In genomic region chr7:138713191-138713590, GRCh38 we compare ENCODE assay signal across 18 cellular contexts. TPM values are rescaled to one million over a fixed set of nuclear protein-coding genes. Genes with fewer than 3 reads are reported as not detected.
A peak's percentile ranks its signal among the peaks of the same experiment; 100 is the strongest.
DNase-seq lines count a peak whose midpoint lies in the region; FAIRE-seq and TF ChIP-seq lines count a peak whose summit lies in the region.
"Had no signal": no experiment of that assay in that cellular context is flagged by ENCODE, and none has a peak within 500 bp of the region (broad histone marks: within the 10 kb centered on the region; RNA-seq: fewer than 3 reads in every experiment).

No MANE protein-coding gene starts in this region.

- no peak overlapping the region for H3K27ac ChIP-seq in MM.1S (ENCODE audit: low read length)
- H3K27ac ChIP-seq in H1 (ENCODE audit: low read depth, low read length): no peak overlapping the region
- H3K27ac ChIP-seq in smooth muscle cell (ENCODE audit: low read depth): no peak overlapping the region
- H3K27ac ChIP-seq: 22Rv1 had no signal

- H3K4me3 Mint-ChIP-seq in activated CD4-positive, alpha-beta T cell treated with anti-CD3 and anti-CD28 coated beads, Interleukin-2, amount 10 ng/mL, durations not matched to agents 24 days and 14 days: no peak overlapping the region
- H3K4me3 Mint-ChIP-seq in activated naive CD4-positive, alpha-beta T cell treated with anti-CD3 and anti-CD28 coated beads, Interleukin-2, amount 10 ng/mL, durations not matched to agents 7 days and 5 days: no peak overlapping the region
- H3K4me3 Mint-ChIP-seq: CD14-positive monocyte, GM23338, H9 had no signal

- no peak overlapping the region for H4K5ac ChIP-seq in H1 (ENCODE audit: insufficient read length, low read depth, low read length)

- H3K4ac ChIP-seq in H1 (replicated peaks; ENCODE audit: insufficient read length, low read depth, low read length): no peak overlapping the region

- H3K4me1 ChIP-seq in MM.1S (ENCODE audit: low read length): peaks cover 5% of the 10 kb centered on the region
- H3K4me1 ChIP-seq in H1 (replicated peaks in 1 of 4; ENCODE audit: control insufficient read depth in 3 of 4, insufficient read depth in 4 of 4, low read length in 3 of 4): no peaks in the 10 kb centered on the region
- no peaks in the 10 kb centered on the region for H3K4me1 ChIP-seq in smooth muscle cell (ENCODE audit: low read depth)

- H3K79me2 ChIP-seq in MM.1S (ENCODE audit: low read length) (no peaks in the 10 kb centered on the region), H1 (ENCODE audit: control insufficient read depth in 1 of 2, insufficient read depth in 2 of 2, low read length in 2 of 2) (no peaks in the 10 kb centered on the region), smooth muscle cell (ENCODE audit: low read depth) (no peaks in the 10 kb centered on the region)

- H3K9me3 ChIP-seq in MM.1S (replicated peaks; ENCODE audit: insufficient read depth, low read length): no peaks in the 10 kb centered on the region
- no peaks in the 10 kb centered on the region for H3K9me3 ChIP-seq in H1 (ENCODE audit: insufficient read depth in 2 of 2, low read depth in 1 of 2, low read length in 1 of 2)
- H3K9me3 ChIP-seq in smooth muscle cell (replicated peaks; ENCODE audit: low read depth): no peaks in the 10 kb centered on the region

- no peak overlapping the region for H3K27ac Mint-ChIP-seq in activated CD4-positive, alpha-beta T cell treated with anti-CD3 and anti-CD28 coated beads, Interleukin-2, amount 10 ng/mL, durations not matched to agents 24 days and 14 days
- no peak overlapping the region for H3K27ac Mint-ChIP-seq in activated naive CD4-positive, alpha-beta T cell treated with anti-CD3 and anti-CD28 coated beads, Interleukin-2, amount 10 ng/mL, durations not matched to agents 7 days and 5 days
- H3K27ac Mint-ChIP-seq: GM23338 had no signal

- H4K20me1 ChIP-seq in MM.1S (ENCODE audit: insufficient read depth, low read length): no peaks in the 10 kb centered on the region
- H4K20me1 ChIP-seq in H1 (replicated peaks in 1 of 2; ENCODE audit: control insufficient read depth in 1 of 2, insufficient read depth in 2 of 2, low read length in 2 of 2): no peaks in the 10 kb centered on the region
- H4K20me1 ChIP-seq in smooth muscle cell (ENCODE audit: low read depth): no peaks in the 10 kb centered on the region

- no peak for TF ChIP-seq CTCF in MM.1S (IDR thresholded peaks at IDR 0.05; ENCODE audit: low read length)
- TF ChIP-seq CTCF in H1 (IDR thresholded peaks at IDR 0.05; ENCODE audit: control extremely low read depth in 1 of 3, insufficient read depth in 1 of 3, low read depth in 1 of 3, low read length in 3 of 3): no peak
- TF ChIP-seq CTCF in smooth muscle cell (IDR thresholded peaks at IDR 0.05; ENCODE audit: borderline replicate concordance, insufficient read depth, poor library complexity, severe bottlenecking): no peak

- POLR2A ChIA-PET in H1 (lab: Charles Lee; ENCODE audit: partially characterized antibody): no interaction called here

- no peak overlapping the region for H4K91ac ChIP-seq in H1 (replicated peaks; ENCODE audit: insufficient read length, low read length)

- H3K36me3 Mint-ChIP-seq in activated CD4-positive, alpha-beta T cell treated with anti-CD3 and anti-CD28 coated beads, Interleukin-2, amount 10 ng/mL, durations not matched to agents 24 days and 14 days (ENCODE audit: low read depth): no peaks in the 10 kb centered on the region
- no peaks in the 10 kb centered on the region for H3K36me3 Mint-ChIP-seq in activated naive CD4-positive, alpha-beta T cell treated with anti-CD3 and anti-CD28 coated beads, Interleukin-2, amount 10 ng/mL, durations not matched to agents 7 days and 5 days
- H3K36me3 Mint-ChIP-seq: CD14-positive monocyte had no signal

- peaks cover 18% of the 10 kb centered on the region for H3K27me3 Mint-ChIP-seq in activated CD4-positive, alpha-beta T cell treated with anti-CD3 and anti-CD28 coated beads, Interleukin-2, amount 10 ng/mL, durations not matched to agents 24 days and 14 days
- peaks cover 42% of the 10 kb centered on the region for H3K27me3 Mint-ChIP-seq in activated naive CD4-positive, alpha-beta T cell treated with anti-CD3 and anti-CD28 coated beads, Interleukin-2, amount 10 ng/mL, durations not matched to agents 7 days and 5 days

- no peak overlapping the region for H3K9ac ChIP-seq in MM.1S (ENCODE audit: low read length)
- no peak overlapping the region for H3K9ac ChIP-seq in H1 (replicated peaks in 1 of 4; ENCODE audit: extremely low read depth in 1 of 4, low read depth in 3 of 4, low read length in 3 of 4)
- no peak overlapping the region for H3K9ac ChIP-seq in smooth muscle cell (ENCODE audit: low read depth)

- intact Hi-C loops in activated CD4-positive, alpha-beta T cell treated with anti-CD3 and anti-CD28 coated beads, Interleukin-2, amount 10 ng/mL, durations not matched to agents 24 days and 14 days (cut with micrococcal nuclease): no loop called here

- H3K4me3 ChIP-seq in MM.1S (ENCODE audit: low read length): no peak overlapping the region
- no peak overlapping the region for H3K4me3 ChIP-seq in H1 (ENCODE audit: extremely low read depth in 1 of 4, insufficient read depth in 2 of 4, low read depth in 3 of 4, low read length in 4 of 4)
- no peak overlapping the region for H3K4me3 ChIP-seq in smooth muscle cell
- H3K4me3 ChIP-seq: GM12878, GM23338 had no signal

- H3K27me3 ChIP-seq in MM.1S (replicated peaks; ENCODE audit: insufficient read depth, low read length) (no peaks in the 10 kb centered on the region), H1 (replicated peaks in 1 of 4; ENCODE audit: control insufficient read depth in 3 of 4, extremely low read depth in 1 of 4, insufficient read depth in 3 of 4, low read length in 3 of 4) (no peaks in the 10 kb centered on the region), smooth muscle cell (ENCODE audit: low read depth) (no peaks in the 10 kb centered on the region)

- no peak overlapping the region for H2BK15ac ChIP-seq in H1 (ENCODE audit: low read length)

- peaks cover 14% of the 10 kb centered on the region for H3K4me1 Mint-ChIP-seq in activated CD4-positive, alpha-beta T cell treated with anti-CD3 and anti-CD28 coated beads, Interleukin-2, amount 10 ng/mL, durations not matched to agents 24 days and 14 days
- H3K4me1 Mint-ChIP-seq in activated naive CD4-positive, alpha-beta T cell treated with anti-CD3 and anti-CD28 coated beads, Interleukin-2, amount 10 ng/mL, durations not matched to agents 7 days and 5 days: peaks cover 28% of the 10 kb centered on the region

- no peak for FAIRE-seq in H1 (lab: Jason Lieb, UNC)
- FAIRE-seq: GM12878, GM18507 had no signal

- no peak for TF ChIP-seq RAD21 in H1 (IDR thresholded peaks at IDR 0.05 in 1 of 2, conservative IDR thresholded peaks at IDR 0.05 in 1 of 2; ENCODE audit: low read depth in 2 of 2, low read length in 2 of 2)

- H2AFZ ChIP-seq in MM.1S (ENCODE audit: low read length): no peak overlapping the region
- no peak overlapping the region for H2AFZ ChIP-seq in H1 (ENCODE audit: low read length)
- no peak overlapping the region for H2AFZ ChIP-seq in smooth muscle cell (ENCODE audit: low read depth)
- H2AFZ ChIP-seq: GM23338 had no signal

- H3K14ac ChIP-seq in H1 (ENCODE audit: insufficient read length): no peak overlapping the region

- no peak overlapping the region for H2BK20ac ChIP-seq in H1 (ENCODE audit: low read length)

- no peak overlapping the region for H2BK12ac ChIP-seq in H1 (ENCODE audit: low read depth, low read length)

- TF ChIP-seq POLR2A in H1 (IDR thresholded peaks at IDR 0.05; ENCODE audit: control extremely low read depth in 1 of 2, low read depth in 2 of 2, low read length in 2 of 2): no peak

- no peak overlapping the region for H3K4me2 ChIP-seq in MM.1S (ENCODE audit: low read depth, low read length)
- H3K4me2 ChIP-seq in H1 (ENCODE audit: insufficient read depth in 1 of 2, low read depth in 2 of 2, low read length in 2 of 2): no peak overlapping the region
- no peak overlapping the region for H3K4me2 ChIP-seq in smooth muscle cell
- H3K4me2 ChIP-seq: GM23338 had no signal

- H3K9me2 ChIP-seq in MM.1S (replicated peaks; ENCODE audit: insufficient read depth, low read length): no peaks in the 10 kb centered on the region

- no peaks in the 10 kb centered on the region for H3K9me3 Mint-ChIP-seq in activated CD4-positive, alpha-beta T cell treated with anti-CD3 and anti-CD28 coated beads, Interleukin-2, amount 10 ng/mL, durations not matched to agents 24 days and 14 days
- H3K9me3 Mint-ChIP-seq in activated naive CD4-positive, alpha-beta T cell treated with anti-CD3 and anti-CD28 coated beads, Interleukin-2, amount 10 ng/mL, durations not matched to agents 7 days and 5 days: no peaks in the 10 kb centered on the region
- H3K9me3 Mint-ChIP-seq: GM23338, H9 had no signal

- H2BK5ac ChIP-seq in H1 (ENCODE audit: low read depth, low read length): no peak overlapping the region

- no peak overlapping the region for H4K8ac ChIP-seq in H1 (ENCODE audit: extremely low read depth, insufficient read depth, low read length)

- CTCF ChIA-PET in activated naive CD4-positive, alpha-beta T cell treated with anti-CD3 and anti-CD28 coated beads, Interleukin-2, amount 10 ng/mL, durations not matched to agents 7 days and 5 days (lab: Charles Lee): no interaction called here
- CTCF ChIA-PET in H1 (lab: Charles Lee; ENCODE audit: partially characterized antibody): interaction anchor here (0.6 to 1.2 kb wide), 4 partner anchors 26 to 306 kb away, joined by 3 to 4 read pairs (median 3); no protein-coding TSS in a partner anchor

- no peak overlapping the region for H3K23ac ChIP-seq in H1 (ENCODE audit: insufficient read length)

- no peak overlapping the region for H2AK5ac ChIP-seq in H1 (ENCODE audit: low read depth, low read length)

- H3F3A ChIP-seq in MM.1S (ENCODE audit: insufficient read depth, low read length): no peaks in the 10 kb centered on the region
- no peaks in the 10 kb centered on the region for H3F3A ChIP-seq in smooth muscle cell (ENCODE audit: low read depth)

- H3K18ac ChIP-seq in H1 (ENCODE audit: extremely low read depth, low read length): 0 out of 2 replicates have a peak overlapping the region, but pooled peaks have one; percentile 6

- no peak for TF ChIP-seq EP300 in H1 (IDR thresholded peaks at IDR 0.05; ENCODE audit: borderline replicate concordance in 1 of 2, low read depth in 2 of 2, low read length in 2 of 2)

- H3K23me2 ChIP-seq in H1 (ENCODE audit: low read depth, low read length): no peaks in the 10 kb centered on the region

- WGBS in H1 (ENCODE audit: extremely low coverage in 1 of 2, insufficient coverage in 1 of 2, insufficient read length in 1 of 2, insufficient replicate concordance in 2 of 2, low coverage in 1 of 2, low lambda C conversion rate in 2 of 2, missing lambda C conversion rate in 1 of 2), 2 experiments: 89% methylated on average over 5 of the region's 7 CpGs; no CpG with 5 or more reads in 1 of the 2 experiments
- 96% methylated on average over 7 of the region's 7 CpGs for WGBS in smooth muscle cell (ENCODE audit: low lambda C conversion rate)

- H3K79me1 ChIP-seq in H1 (ENCODE audit: low read depth, low read length): no peaks in the 10 kb centered on the region

- no peak overlapping the region for H3K56ac ChIP-seq in H1 (replicated peaks; ENCODE audit: insufficient read length, low read depth, low read length)

- peak; percentile 64 for DNase-seq in activated CD4-positive, alpha-beta T cell treated with anti-CD3 and anti-CD28 coated beads, Interleukin-2, amount 10 ng/mL, durations not matched to agents 24 days and 14 days
- DNase-seq in activated CD4-positive, alpha-beta T cell treated with anti-CD3 and anti-CD28 coated beads for 1 hour: no peak
- peak; percentile 45 for DNase-seq in activated naive CD4-positive, alpha-beta T cell treated with anti-CD3 and anti-CD28 coated beads, Interleukin-2, amount 10 ng/mL, durations not matched to agents 7 days and 5 days
- DNase-seq in activated naive CD4-positive, alpha-beta T cell treated with anti-CD3 and anti-CD28 coated beads, Interleukin-2, amount 50 U/mL, for 16 hours: no peak
- peak; percentile 90 for DNase-seq in MM.1S
- no peak for DNase-seq in H1 (ENCODE audit: low read depth in 1 of 2, low spot score in 2 of 2)
- DNase-seq in smooth muscle cell (lab: John Stamatoyannopoulos, UW; ENCODE audit: unreplicated experiment): no peak
- DNase-seq in activated gamma-delta T cell (lab: John Stamatoyannopoulos, UW): no peak
- DNase-seq: DMS53, H9 had no signal

- H2BK120ac ChIP-seq in H1 (replicated peaks; ENCODE audit: low read depth, low read length): no peak overlapping the region

- H3K36me3 ChIP-seq in MM.1S (replicated peaks; ENCODE audit: insufficient read depth, low read length) (no peaks in the 10 kb centered on the region), H1 (ENCODE audit: control insufficient read depth in 2 of 4, insufficient read depth in 4 of 4, low read length in 3 of 4) (no peaks in the 10 kb centered on the region), smooth muscle cell (ENCODE audit: low read depth) (no peaks in the 10 kb centered on the region)

RNA-seq across cellular contexts. Expression of gene SVOPL, which starts 12.0 kb away (rescaled TPM):
- not detected in 2 replicates for total RNA-seq in activated CD4-positive, alpha-beta T cell treated with anti-CD3 and anti-CD28 coated beads, Interleukin-2, amount 10 ng/mL, durations not matched to agents 24 days and 14 days
- total RNA-seq in H1 (2021; fragmentation: NEBNext Ultra II Directional; extraction: Animal tissue kit (Norgen Biotek cat#: 25700)): 1.1 TPM in 2 replicates
- polyA plus RNA-seq in H1 (2011; rRNA removed) (1.4 and 2.2 TPM in 2 replicates), smooth muscle cell (0.96 TPM in 1 of 2 replicates, not detected in the other)
- 1.9 TPM for polyA plus RNA-seq in H1 (2011; cell fraction: cytosol; rRNA removed)
- polyA plus RNA-seq in H1 (2011; cell fraction: nucleus; rRNA removed): 2.0 TPM
- polyA plus RNA-seq in H1 (2012, experiment 1 of 2): 1.0 to 1.4 TPM (median 1.1 TPM) in 4 replicates
- 0.50 TPM for polyA plus RNA-seq in H1 (2012, experiment 2 of 2)
- polyA plus RNA-seq in H1 (2013, experiment 1 of 2): 2.3 TPM
- polyA plus RNA-seq in H1 (2013, experiment 2 of 2): 1.5 TPM
- polyA minus RNA-seq in H1 (2011; rRNA and poly(A)+ RNA removed): 1.5 and 1.8 TPM in 2 replicates
- 1.5 TPM for polyA minus RNA-seq in H1 (2011; cell fraction: cytosol; rRNA and poly(A)+ RNA removed)
- 1.5 TPM for polyA minus RNA-seq in H1 (2011; cell fraction: nucleus; rRNA and poly(A)+ RNA removed)
- 0.31 TPM in 1 of 2 replicates, not detected in the other for total RNA-seq in smooth muscle cell
- total RNA-seq: A673, Daoy, GM12878 had no signal
- polyA plus RNA-seq: BJ, CD14-positive monocyte had no signal

Comparison
In these comparisons a context has a peak if more than half of its experiments do, and no peak if none do; other contexts are left out.
1. DNase-seq: peak in activated CD4-positive, alpha-beta T cell treated with anti-CD3 and anti-CD28 coated beads, Interleukin-2, amount 10 ng/mL, durations not matched to agents 24 days and 14 days (single experiment), activated naive CD4-positive, alpha-beta T cell treated with anti-CD3 and anti-CD28 coated beads, Interleukin-2, amount 10 ng/mL, durations not matched to agents 7 days and 5 days (single experiment) and MM.1S (single experiment); none in activated CD4-positive, alpha-beta T cell treated with anti-CD3 and anti-CD28 coated beads for 1 hour (single experiment), activated naive CD4-positive, alpha-beta T cell treated with anti-CD3 and anti-CD28 coated beads, Interleukin-2, amount 50 U/mL, for 16 hours (single experiment), H1 (0 of 2), smooth muscle cell (single experiment) and activated gamma-delta T cell (single experiment).